8 cellular contexts compared by ENCODE assay signal in the genomic region with DNA sequence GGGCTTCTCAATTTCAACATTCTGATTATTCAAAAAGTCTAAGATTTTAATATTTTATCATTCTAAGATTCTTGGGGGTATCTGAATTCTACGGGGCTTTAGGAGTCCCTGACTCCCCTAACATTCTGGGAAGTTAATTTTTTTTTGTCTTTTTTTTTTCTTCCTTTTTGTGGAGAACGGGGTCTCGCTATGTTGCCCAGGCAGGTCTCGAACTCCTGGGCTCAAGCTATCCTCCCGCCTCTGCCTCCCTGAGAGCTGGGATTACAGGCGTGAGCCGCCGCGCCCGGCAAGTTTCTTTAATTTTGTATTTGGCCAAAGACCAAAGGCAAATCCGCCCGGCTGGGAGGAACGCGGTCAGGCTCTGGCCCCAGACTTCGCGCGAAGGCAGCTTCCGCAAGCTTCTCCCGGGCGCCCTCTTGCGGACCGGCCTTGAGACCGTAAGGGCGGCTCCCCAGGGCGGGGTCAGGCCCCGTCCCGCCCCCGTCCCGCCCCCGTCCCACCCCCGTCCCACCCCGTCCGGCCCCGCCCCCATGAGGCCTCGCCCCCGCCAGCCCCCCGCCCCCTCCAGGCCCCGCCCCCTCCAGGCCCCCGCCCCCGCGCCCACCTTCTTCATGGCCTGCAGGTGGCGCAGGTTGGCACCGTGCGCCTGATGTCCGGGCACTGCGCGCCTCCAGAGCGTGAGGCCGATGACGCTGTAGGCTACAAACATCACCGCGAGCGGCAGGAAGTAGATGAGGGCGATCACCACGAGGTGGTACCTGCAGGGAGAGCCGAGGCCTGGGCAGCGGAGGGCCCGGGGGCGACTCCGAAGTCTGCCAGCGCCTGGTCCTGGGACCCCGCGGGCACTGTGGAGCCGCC. TPM values are rescaled to one million over a fixed set of nuclear protein-coding genes. Genes with fewer than 3 reads are reported as not detected.
DNase-seq lines count a peak whose midpoint lies in the region; ATAC-seq and TF ChIP-seq lines count a peak whose summit lies in the region.

No MANE protein-coding gene starts in this region.

- no peaks in the 10 kb centered on the region for H3K27me3 Mint-ChIP-seq in activated naive CD8-positive, alpha-beta T cell
- no peaks in the 10 kb centered on the region for H3K27me3 Mint-ChIP-seq in type B pancreatic cell

- H3K36me3 Mint-ChIP-seq in activated naive CD8-positive, alpha-beta T cell: no peaks in the 10 kb centered on the region
- peaks cover 9% of the 10 kb centered on the region for H3K36me3 Mint-ChIP-seq in type B pancreatic cell

- H3K9me3 Mint-ChIP-seq in activated naive CD8-positive, alpha-beta T cell (ENCODE audit: low read depth): no peaks in the 10 kb centered on the region
- no peaks in the 10 kb centered on the region for H3K9me3 Mint-ChIP-seq in type B pancreatic cell

- peak overlapping the region; percentile 68 for H3K4me3 Mint-ChIP-seq in activated naive CD8-positive, alpha-beta T cell
- H3K4me3 Mint-ChIP-seq in type B pancreatic cell: peak overlapping the region; percentile 82

- TF ChIP-seq CTCF in GM12872 (IDR thresholded peaks at IDR 0.05; ENCODE audit: insufficient read depth, low read depth, low read length) (peak; percentile 59), type B pancreatic cell (conservative IDR thresholded peaks at IDR 0.05) (peak; percentile 87)

- DNase-seq in NCI-H1092 (lab: John Stamatoyannopoulos, UW): peak; percentile 86
- peak; percentile 98 for DNase-seq in Right ventricle myocardium inferior (ENCODE audit: missing footprints)
- DNase-seq in pons (ENCODE audit: low spot score): peak; percentile 83
- DNase-seq in type B pancreatic cell (ENCODE audit: extremely low spot score, unreplicated experiment): peak; percentile 96

- peaks cover 13% of the 10 kb centered on the region for H3K4me1 Mint-ChIP-seq in activated naive CD8-positive, alpha-beta T cell (ENCODE audit: low read depth)
- H3K4me1 Mint-ChIP-seq in type B pancreatic cell (ENCODE audit: unreplicated experiment): peaks cover 19% of the 10 kb centered on the region

- peak overlapping the region; percentile 86 for H3K27ac Mint-ChIP-seq in activated naive CD8-positive, alpha-beta T cell
- peak overlapping the region; percentile 72 for H3K27ac Mint-ChIP-seq in type B pancreatic cell

- peak; percentile 71 for ATAC-seq in HG02610 (IDR thresholded peaks at IDR 0.05; ENCODE audit: unreplicated experiment)
- ATAC-seq in SK-N-SH treated with all-trans-retinoic acid at 6 μM for 48 hours: peak; percentile 88
- ATAC-seq in Right ventricle myocardium inferior: peak; percentile 88

- intact Hi-C loops in Right ventricle myocardium inferior (cut with DNase I): no loop called here

TF ChIP-seq in SK-N-SH treated with all-trans-retinoic acid at 6 μM for 48 hours, 23 proteins besides CTCF, POLR2A, EP300 and RAD21:
- TF ChIP-seq, protein P1, sequence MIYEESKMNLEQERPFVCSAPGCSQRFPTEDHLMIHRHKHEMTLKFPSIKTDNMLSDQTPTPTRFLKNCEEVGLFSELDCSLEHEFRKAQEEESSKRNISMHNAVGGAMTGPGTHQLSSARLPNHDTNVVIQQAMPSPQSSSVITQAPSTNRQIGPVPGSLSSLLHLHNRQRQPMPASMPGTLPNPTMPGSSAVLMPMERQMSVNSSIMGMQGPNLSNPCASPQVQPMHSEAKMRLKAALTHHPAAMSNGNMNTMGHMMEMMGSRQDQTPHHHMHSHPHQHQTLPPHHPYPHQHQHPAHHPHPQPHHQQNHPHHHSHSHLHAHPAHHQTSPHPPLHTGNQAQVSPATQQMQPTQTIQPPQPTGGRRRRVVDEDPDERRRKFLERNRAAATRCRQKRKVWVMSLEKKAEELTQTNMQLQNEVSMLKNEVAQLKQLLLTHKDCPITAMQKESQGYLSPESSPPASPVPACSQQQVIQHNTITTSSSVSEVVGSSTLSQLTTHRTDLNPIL (CRISPR knock-in tag; IDR thresholded peaks at IDR 0.05; ENCODE audit: low read depth): no peak
- TF ChIP-seq ZNF70 (CRISPR knock-in tag; IDR thresholded peaks at IDR 0.05): 0 out of 2 replicates have a peak, but pooled peaks have one; percentile 14
- peak; percentile 34; the same call in 1 of the 2 replicates for TF ChIP-seq CSDC2 (CRISPR knock-in tag; IDR thresholded peaks at IDR 0.05)
- no peak for TF ChIP-seq TOX (CRISPR knock-in tag; IDR thresholded peaks at IDR 0.05; ENCODE audit: borderline replicate concordance)
- TF ChIP-seq ZFP3 (CRISPR knock-in tag; IDR thresholded peaks at IDR 0.05): 0 out of 2 replicates have a peak, but pooled peaks have one; percentile 43
- TF ChIP-seq, protein P2, sequence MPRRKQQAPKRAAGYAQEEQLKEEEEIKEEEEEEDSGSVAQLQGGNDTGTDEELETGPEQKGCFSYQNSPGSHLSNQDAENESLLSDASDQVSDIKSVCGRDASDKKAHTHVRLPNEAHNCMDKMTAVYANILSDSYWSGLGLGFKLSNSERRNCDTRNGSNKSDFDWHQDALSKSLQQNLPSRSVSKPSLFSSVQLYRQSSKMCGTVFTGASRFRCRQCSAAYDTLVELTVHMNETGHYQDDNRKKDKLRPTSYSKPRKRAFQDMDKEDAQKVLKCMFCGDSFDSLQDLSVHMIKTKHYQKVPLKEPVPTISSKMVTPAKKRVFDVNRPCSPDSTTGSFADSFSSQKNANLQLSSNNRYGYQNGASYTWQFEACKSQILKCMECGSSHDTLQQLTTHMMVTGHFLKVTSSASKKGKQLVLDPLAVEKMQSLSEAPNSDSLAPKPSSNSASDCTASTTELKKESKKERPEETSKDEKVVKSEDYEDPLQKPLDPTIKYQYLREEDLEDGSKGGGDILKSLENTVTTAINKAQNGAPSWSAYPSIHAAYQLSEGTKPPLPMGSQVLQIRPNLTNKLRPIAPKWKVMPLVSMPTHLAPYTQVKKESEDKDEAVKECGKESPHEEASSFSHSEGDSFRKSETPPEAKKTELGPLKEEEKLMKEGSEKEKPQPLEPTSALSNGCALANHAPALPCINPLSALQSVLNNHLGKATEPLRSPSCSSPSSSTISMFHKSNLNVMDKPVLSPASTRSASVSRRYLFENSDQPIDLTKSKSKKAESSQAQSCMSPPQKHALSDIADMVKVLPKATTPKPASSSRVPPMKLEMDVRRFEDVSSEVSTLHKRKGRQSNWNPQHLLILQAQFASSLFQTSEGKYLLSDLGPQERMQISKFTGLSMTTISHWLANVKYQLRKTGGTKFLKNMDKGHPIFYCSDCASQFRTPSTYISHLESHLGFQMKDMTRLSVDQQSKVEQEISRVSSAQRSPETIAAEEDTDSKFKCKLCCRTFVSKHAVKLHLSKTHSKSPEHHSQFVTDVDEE (CRISPR knock-in tag; IDR thresholded peaks at IDR 0.05): 0 out of 2 replicates have a peak, but pooled peaks have one; percentile 45
- no peak for TF ChIP-seq ESRRG (CRISPR knock-in tag; IDR thresholded peaks at IDR 0.05)
- no peak for TF ChIP-seq BACH2 (CRISPR knock-in tag; IDR thresholded peaks at IDR 0.05; ENCODE audit: borderline replicate concordance)
- no peak for TF ChIP-seq ARNTL (CRISPR knock-in tag; IDR thresholded peaks at IDR 0.05; ENCODE audit: borderline replicate concordance, low read depth)
- TF ChIP-seq ZNF565 (CRISPR knock-in tag; conservative IDR thresholded peaks at IDR 0.05; ENCODE audit: low read depth): 0 out of 2 replicates have a peak, but pooled peaks have one; percentile 57
TF ChIP-seq in SK-N-SH treated with all-trans-retinoic acid at 6 μM for 48 hours: peak in this region for 5.

RNA-seq across cellular contexts. Expression of a gene that starts 8.2 kb away (rescaled TPM):
- total RNA-seq in Right ventricle myocardium inferior (0.19 TPM), type B pancreatic cell (ENCODE audit: low replicate concordance) (not detected in 2 replicates)

RNA-seq across cellular contexts. Expression of a gene that starts 42.7 kb away (rescaled TPM):
- total RNA-seq in Right ventricle myocardium inferior (11.8 TPM), type B pancreatic cell (ENCODE audit: low replicate concordance) (19.4 and 19.7 TPM in 2 replicates)

Comparison
In these comparisons a context has a peak if more than half of its experiments do, and no peak if none do; other contexts are left out.
1. Peak in every context shown above with its lines: DNase-seq and ATAC-seq.